Comparison of ENCODE assay signal across 1 cellular context in the genomic region with DNA sequence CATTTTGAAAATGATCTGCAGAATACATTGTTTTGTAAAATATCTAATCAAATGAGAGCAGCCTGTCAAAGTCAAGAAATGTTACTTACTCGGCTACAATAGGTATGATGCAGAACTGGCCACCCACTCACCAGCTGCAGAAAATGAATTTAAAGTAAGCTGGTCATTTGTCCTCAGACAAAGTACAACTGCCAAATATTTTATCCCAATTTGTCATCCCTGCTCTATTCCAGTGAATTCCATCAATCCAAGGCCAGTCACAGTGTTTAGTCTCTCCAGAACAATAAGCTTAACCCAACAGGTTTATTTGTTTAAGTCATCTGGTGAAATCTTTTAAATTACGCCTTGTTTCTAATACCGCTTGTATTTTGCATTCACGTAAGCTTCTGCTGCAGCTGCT.
TF ChIP-seq lines count a peak whose summit lies in the region.

No MANE protein-coding gene starts in this region.

TF ChIP-seq in HCT116, 20 proteins besides CTCF, POLR2A, EP300 and RAD21:
- TF ChIP-seq, protein P1, sequence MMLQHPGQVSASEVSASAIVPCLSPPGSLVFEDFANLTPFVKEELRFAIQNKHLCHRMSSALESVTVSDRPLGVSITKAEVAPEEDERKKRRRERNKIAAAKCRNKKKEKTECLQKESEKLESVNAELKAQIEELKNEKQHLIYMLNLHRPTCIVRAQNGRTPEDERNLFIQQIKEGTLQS (IDR thresholded peaks at IDR 0.05): no peak
- no peak for TF ChIP-seq YY1 (IDR thresholded peaks at IDR 0.05; ENCODE audit: extremely low read depth, insufficient replicate concordance, low read depth, low read length)
- TF ChIP-seq POLR2AphosphoS5 (IDR thresholded peaks at IDR 0.05; ENCODE audit: low read depth, low read length): no peak
- TF ChIP-seq SRF (IDR thresholded peaks at IDR 0.05; ENCODE audit: low read depth): no peak
- TF ChIP-seq, protein P2, sequence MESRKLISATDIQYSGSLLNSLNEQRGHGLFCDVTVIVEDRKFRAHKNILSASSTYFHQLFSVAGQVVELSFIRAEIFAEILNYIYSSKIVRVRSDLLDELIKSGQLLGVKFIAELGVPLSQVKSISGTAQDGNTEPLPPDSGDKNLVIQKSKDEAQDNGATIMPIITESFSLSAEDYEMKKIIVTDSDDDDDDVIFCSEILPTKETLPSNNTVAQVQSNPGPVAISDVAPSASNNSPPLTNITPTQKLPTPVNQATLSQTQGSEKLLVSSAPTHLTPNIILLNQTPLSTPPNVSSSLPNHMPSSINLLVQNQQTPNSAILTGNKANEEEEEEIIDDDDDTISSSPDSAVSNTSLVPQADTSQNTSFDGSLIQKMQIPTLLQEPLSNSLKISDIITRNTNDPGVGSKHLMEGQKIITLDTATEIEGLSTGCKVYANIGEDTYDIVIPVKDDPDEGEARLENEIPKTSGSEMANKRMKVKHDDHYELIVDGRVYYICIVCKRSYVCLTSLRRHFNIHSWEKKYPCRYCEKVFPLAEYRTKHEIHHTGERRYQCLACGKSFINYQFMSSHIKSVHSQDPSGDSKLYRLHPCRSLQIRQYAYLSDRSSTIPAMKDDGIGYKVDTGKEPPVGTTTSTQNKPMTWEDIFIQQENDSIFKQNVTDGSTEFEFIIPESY (IDR thresholded peaks at IDR 0.05; ENCODE audit: extremely low read depth, insufficient replicate concordance, low read length): no peak
- no peak for TF ChIP-seq CBX3 (IDR thresholded peaks at IDR 0.05; ENCODE audit: low read depth)
- TF ChIP-seq EZH2phosphoT487 (IDR thresholded peaks at IDR 0.05; ENCODE audit: borderline replicate concordance): no peak
- no peak for TF ChIP-seq JUND (IDR thresholded peaks at IDR 0.05)
- TF ChIP-seq EGR1 (IDR thresholded peaks at IDR 0.05; ENCODE audit: low read depth): no peak
- no peak for TF ChIP-seq ZFX (IDR thresholded peaks at IDR 0.05)
- TF ChIP-seq ZNF274 (IDR thresholded peaks at IDR 0.05; ENCODE audit: low read depth, low read length): no peak
- TF ChIP-seq, protein P3, sequence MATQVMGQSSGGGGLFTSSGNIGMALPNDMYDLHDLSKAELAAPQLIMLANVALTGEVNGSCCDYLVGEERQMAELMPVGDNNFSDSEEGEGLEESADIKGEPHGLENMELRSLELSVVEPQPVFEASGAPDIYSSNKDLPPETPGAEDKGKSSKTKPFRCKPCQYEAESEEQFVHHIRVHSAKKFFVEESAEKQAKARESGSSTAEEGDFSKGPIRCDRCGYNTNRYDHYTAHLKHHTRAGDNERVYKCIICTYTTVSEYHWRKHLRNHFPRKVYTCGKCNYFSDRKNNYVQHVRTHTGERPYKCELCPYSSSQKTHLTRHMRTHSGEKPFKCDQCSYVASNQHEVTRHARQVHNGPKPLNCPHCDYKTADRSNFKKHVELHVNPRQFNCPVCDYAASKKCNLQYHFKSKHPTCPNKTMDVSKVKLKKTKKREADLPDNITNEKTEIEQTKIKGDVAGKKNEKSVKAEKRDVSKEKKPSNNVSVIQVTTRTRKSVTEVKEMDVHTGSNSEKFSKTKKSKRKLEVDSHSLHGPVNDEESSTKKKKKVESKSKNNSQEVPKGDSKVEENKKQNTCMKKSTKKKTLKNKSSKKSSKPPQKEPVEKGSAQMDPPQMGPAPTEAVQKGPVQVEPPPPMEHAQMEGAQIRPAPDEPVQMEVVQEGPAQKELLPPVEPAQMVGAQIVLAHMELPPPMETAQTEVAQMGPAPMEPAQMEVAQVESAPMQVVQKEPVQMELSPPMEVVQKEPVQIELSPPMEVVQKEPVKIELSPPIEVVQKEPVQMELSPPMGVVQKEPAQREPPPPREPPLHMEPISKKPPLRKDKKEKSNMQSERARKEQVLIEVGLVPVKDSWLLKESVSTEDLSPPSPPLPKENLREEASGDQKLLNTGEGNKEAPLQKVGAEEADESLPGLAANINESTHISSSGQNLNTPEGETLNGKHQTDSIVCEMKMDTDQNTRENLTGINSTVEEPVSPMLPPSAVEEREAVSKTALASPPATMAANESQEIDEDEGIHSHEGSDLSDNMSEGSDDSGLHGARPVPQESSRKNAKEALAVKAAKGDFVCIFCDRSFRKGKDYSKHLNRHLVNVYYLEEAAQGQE (IDR thresholded peaks at IDR 0.05; ENCODE audit: low read depth): no peak
- TF ChIP-seq SP1 (IDR thresholded peaks at IDR 0.05; ENCODE audit: low read depth): no peak
- no peak for TF ChIP-seq TCF7L2 (IDR thresholded peaks at IDR 0.05; ENCODE audit: borderline replicate concordance, extremely low read depth, insufficient read depth, insufficient read length)
- TF ChIP-seq ELF1 (IDR thresholded peaks at IDR 0.05; ENCODE audit: borderline replicate concordance, low read depth): no peak
- TF ChIP-seq, protein P4, sequence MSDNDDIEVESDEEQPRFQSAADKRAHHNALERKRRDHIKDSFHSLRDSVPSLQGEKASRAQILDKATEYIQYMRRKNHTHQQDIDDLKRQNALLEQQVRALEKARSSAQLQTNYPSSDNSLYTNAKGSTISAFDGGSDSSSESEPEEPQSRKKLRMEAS (IDR thresholded peaks at IDR 0.05): no peak
- no peak for TF ChIP-seq CEBPB (IDR thresholded peaks at IDR 0.05; ENCODE audit: low read depth)
- TF ChIP-seq EZH2 (IDR thresholded peaks at IDR 0.05): no peak
- no peak for TF ChIP-seq FOSL1 (IDR thresholded peaks at IDR 0.05; ENCODE audit: low read depth)
- TF ChIP-seq SIN3A (IDR thresholded peaks at IDR 0.05; ENCODE audit: low read depth): no peak
